18 cellular contexts compared by ENCODE assay signal in the genomic region with DNA sequence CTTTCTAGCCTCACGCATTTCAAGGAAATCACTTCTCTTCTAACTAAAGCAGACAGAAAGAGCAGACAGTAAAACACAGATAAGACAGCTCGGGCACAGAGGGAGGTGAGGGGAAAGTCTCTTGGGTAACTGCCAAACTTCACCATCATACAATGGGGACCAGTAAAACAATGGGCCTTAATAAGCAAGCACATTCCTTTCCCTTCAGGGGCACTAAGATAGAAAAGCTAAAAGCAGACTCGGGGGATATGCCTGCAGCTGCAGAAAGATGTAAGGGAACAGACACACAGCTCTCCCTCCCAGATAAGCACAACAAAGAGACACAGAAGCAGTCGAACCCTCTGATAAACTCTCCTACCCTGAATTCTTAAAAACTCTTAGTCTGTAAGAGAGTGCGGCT.
"Had no signal": no experiment of that assay in that cellular context is flagged by ENCODE, and none has a peak within 500 bp of the region (broad histone marks: within the 10 kb centered on the region; RNA-seq: fewer than 3 reads in every experiment).

No MANE protein-coding gene starts in this region.

- H3K4me1 ChIP-seq: right lobe of liver, suprapubic skin had no signal

- DNase-seq: activated CD8-positive, alpha-beta memory T cell treated with anti-CD3 and anti-CD28 coated beads, Interleukin-2, amount 50 U/mL, for 4 hours; activated CD8-positive, alpha-beta T cell treated with anti-CD3 and anti-CD28 coated beads for 36 hours; activated effector memory CD4-positive, alpha-beta T cell treated with anti-CD3 and anti-CD28 coated beads, Interleukin-2, amount 50 U/mL, for 16 hours; activated T-cell treated with anti-CD3 and anti-CD28 coated beads, Interleukin-2, amount 50 U/mL, for 48 hours; cortex of kidney; effector memory CD4-positive, alpha-beta T cell; hippocampal formation; immature natural killer cell; midbrain; ovary; right lobe of liver had no signal

- ATAC-seq: activated CD8-positive, alpha-beta T cell treated with anti-CD3 and anti-CD28 coated beads for 36 hours; activated naive CD4-positive, alpha-beta T cell treated with anti-CD3 and anti-CD28 coated beads, Interleukin-2, amount 50 U/mL, for 72 hours; right lobe of liver had no signal

- H3K4me1 Mint-ChIP-seq: central memory CD8-positive, alpha-beta T cell; immature natural killer cell had no signal

- H3K4me3 Mint-ChIP-seq: activated CD8-positive, alpha-beta T cell treated with anti-CD3 and anti-CD28 coated beads for 36 hours; central memory CD8-positive, alpha-beta T cell; immature natural killer cell; neural crest cell; stimulated activated naive CD8-positive, alpha-beta T cell treated with anti-CD3 and anti-CD28 coated beads, Interleukin-15, Interleukin-2, amounts not matched to agents 100 ng/mL and 50 ng/mL, for 24 hours; type B pancreatic cell had no signal

- H3K9me3 Mint-ChIP-seq: activated naive CD4-positive, alpha-beta T cell treated with anti-CD3 and anti-CD28 coated beads, Interleukin-2, amount 50 U/mL, for 72 hours; central memory CD8-positive, alpha-beta T cell had no signal

- H3K27ac Mint-ChIP-seq: activated CD8-positive, alpha-beta T cell treated with anti-CD3 and anti-CD28 coated beads for 36 hours; activated naive CD4-positive, alpha-beta T cell treated with anti-CD3 and anti-CD28 coated beads, Interleukin-2, amount 50 U/mL, for 72 hours; immature natural killer cell; stimulated activated naive CD8-positive, alpha-beta T cell treated with anti-CD3 and anti-CD28 coated beads, Interleukin-15, Interleukin-2, amounts not matched to agents 100 ng/mL and 50 ng/mL, for 24 hours; type B pancreatic cell had no signal

- H3K36me3 ChIP-seq: ovary, right lobe of liver, suprapubic skin had no signal

- H3K27ac ChIP-seq: ovary, right lobe of liver, suprapubic skin, VCaP had no signal

- H3K4me3 ChIP-seq: ovary, right lobe of liver, suprapubic skin had no signal

- H3K9me3 ChIP-seq: ovary, right lobe of liver, suprapubic skin had no signal

- H3K27me3 Mint-ChIP-seq: type B pancreatic cell had no signal

- H3K36me3 Mint-ChIP-seq: activated naive CD4-positive, alpha-beta T cell treated with anti-CD3 and anti-CD28 coated beads, Interleukin-2, amount 50 U/mL, for 72 hours had no signal

- H3K27me3 ChIP-seq: ovary, right lobe of liver, suprapubic skin had no signal
